In genomic region chr6:107115695-107116327, GRCh38 we compare ENCODE assay signal across 8 cellular contexts. TPM values are rescaled to one million over a fixed set of nuclear protein-coding genes. Genes with fewer than 3 reads are reported as not detected.
DNase-seq lines count a peak whose midpoint lies in the region; ATAC-seq and TF ChIP-seq lines count a peak whose summit lies in the region.

No MANE protein-coding gene starts in this region.

- no peak for TF ChIP-seq CTCF in CD4-positive, alpha-beta T cell (IDR thresholded peaks at IDR 0.05)
- TF ChIP-seq CTCF in VCaP (conservative IDR thresholded peaks at IDR 0.05): no peak

- POLR2A ChIA-PET in CD4-positive, alpha-beta T cell (lab: Charles Lee): interaction anchor here (0.6 to 1.4 kb wide), 4 partner anchors 87 to 1146 kb away, joined by 3 to 5 read pairs (median 4); partner anchors contain the start of gene PDSS2

- H3K9me3 ChIP-seq in CD4-positive, alpha-beta T cell (ENCODE audit: control insufficient read depth, low read length): no peaks in the 10 kb centered on the region
- H3K9me3 ChIP-seq in effector memory CD4-positive, alpha-beta T cell (ENCODE audit: control insufficient read depth, low read length): no peaks in the 10 kb centered on the region

- CTCF ChIA-PET in CD4-positive, alpha-beta T cell (lab: Charles Lee): interaction anchor here (1.1 to 1.3 kb wide), 2 partner anchors 88 to 89 kb away, joined by 3 read pairs; partner anchors contain the start of gene MTRES1

- DNase-seq in CD4-positive, alpha-beta T cell: peak in 3 of 10 experiments; percentile 6 to 34 (median 9)
- DNase-seq in NCI-H128 (lab: John Stamatoyannopoulos, UW; ENCODE audit: unreplicated experiment) (peak; percentile 41), memory B cell (ENCODE audit: low spot score in 2 of 2) (peak in 1 of 2 donors; percentile 20), MV-4-11 (lab: John Stamatoyannopoulos, UW) (no peak)
- DNase-seq in effector memory CD4-positive, alpha-beta T cell: no peak

- H3K27me3 ChIP-seq in CD4-positive, alpha-beta T cell (ENCODE audit: control insufficient read depth, insufficient read depth, low read length): peaks cover 4% of the 10 kb centered on the region
- no peaks in the 10 kb centered on the region for H3K27me3 ChIP-seq in effector memory CD4-positive, alpha-beta T cell (replicated peaks; ENCODE audit: control insufficient read depth, insufficient read depth, low read length, poor library complexity, severe bottlenecking)

- peak overlapping the region; percentile 69 for H3K4me3 ChIP-seq in effector memory CD4-positive, alpha-beta T cell (ENCODE audit: insufficient read depth, low read depth, low read length, poor library complexity, severe bottlenecking)

- peaks cover 18% of the 10 kb centered on the region for H3K4me1 Mint-ChIP-seq in CD4-positive, alpha-beta T cell (ENCODE audit: low read depth)
- peaks cover 3% of the 10 kb centered on the region for H3K4me1 Mint-ChIP-seq in memory B cell
- peaks cover 20% of the 10 kb centered on the region for H3K4me1 Mint-ChIP-seq in stimulated activated memory B cell treated with anti-CD40 and anti-IgM and Interleukin-4, amounts not matched to agents 10 μg/mL and 1 μg/mL and 100 μg/mL, for 72 hours

- peaks cover 6% of the 10 kb centered on the region for H3K4me1 ChIP-seq in effector memory CD4-positive, alpha-beta T cell (ENCODE audit: control insufficient read depth, insufficient read depth, low read length, poor library complexity, severe bottlenecking)

- peak overlapping the region; percentile 89 for H3K4me3 Mint-ChIP-seq in CD4-positive, alpha-beta T cell
- H3K4me3 Mint-ChIP-seq in memory B cell: peak overlapping the region; percentile 86
- peak overlapping the region; percentile 74 for H3K4me3 Mint-ChIP-seq in stimulated activated memory B cell treated with anti-CD40 and anti-IgM and Interleukin-4, amounts not matched to agents 10 μg/mL and 1 μg/mL and 100 μg/mL, for 72 hours

- no peaks in the 10 kb centered on the region for H3K36me3 ChIP-seq in effector memory CD4-positive, alpha-beta T cell (ENCODE audit: control insufficient read depth, insufficient read depth, low read length)

- peak; percentile 23 for ATAC-seq in CD4-positive, alpha-beta T cell (ENCODE audit: poor library complexity)
- ATAC-seq in GM21360 (IDR thresholded peaks at IDR 0.05; ENCODE audit: unreplicated experiment) (peak; percentile 32), memory B cell (ENCODE audit: low read depth) (peak; percentile 28)
- peak; percentile 13 for ATAC-seq in stimulated activated memory B cell treated with anti-CD40 and anti-IgM and Interleukin-4, amounts not matched to agents 10 μg/mL and 1 μg/mL and 100 μg/mL, for 72 hours

- H3K27ac Mint-ChIP-seq in CD4-positive, alpha-beta T cell: no peak overlapping the region
- H3K27ac Mint-ChIP-seq in memory B cell: peak overlapping the region; percentile 74
- peak overlapping the region; percentile 64 for H3K27ac Mint-ChIP-seq in stimulated activated memory B cell treated with anti-CD40 and anti-IgM and Interleukin-4, amounts not matched to agents 10 μg/mL and 1 μg/mL and 100 μg/mL, for 72 hours

- H3K27ac ChIP-seq in CD4-positive, alpha-beta T cell (ENCODE audit: low read depth, low read length): no peak overlapping the region
- H3K27ac ChIP-seq in VCaP: peak overlapping the region; percentile 94
- no peak overlapping the region for H3K27ac ChIP-seq in effector memory CD4-positive, alpha-beta T cell (ENCODE audit: insufficient read depth, low read length, poor library complexity, severe bottlenecking)

- no peaks in the 10 kb centered on the region for H3K27me3 Mint-ChIP-seq in CD4-positive, alpha-beta T cell
- no peaks in the 10 kb centered on the region for H3K27me3 Mint-ChIP-seq in memory B cell
- peaks cover 6% of the 10 kb centered on the region for H3K27me3 Mint-ChIP-seq in stimulated activated memory B cell treated with anti-CD40 and anti-IgM and Interleukin-4, amounts not matched to agents 10 μg/mL and 1 μg/mL and 100 μg/mL, for 72 hours

- intact Hi-C loops in CD4-positive, alpha-beta T cell (cut with DNase I, micrococcal nuclease): loop anchor here (10.0 kb wide), 4 partner anchors 91 to 1979 kb away; partner anchors contain the start of genes CEP57L1 (in 1 of the 2), MTRES1 (in 1 of the 2), PDSS2 (in 1 of the 2) and SEC63 (in 1 of the 2)

- no peaks in the 10 kb centered on the region for H3K9me3 Mint-ChIP-seq in CD4-positive, alpha-beta T cell
- no peaks in the 10 kb centered on the region for H3K9me3 Mint-ChIP-seq in memory B cell
- no peaks in the 10 kb centered on the region for H3K9me3 Mint-ChIP-seq in stimulated activated memory B cell treated with anti-CD40 and anti-IgM and Interleukin-4, amounts not matched to agents 10 μg/mL and 1 μg/mL and 100 μg/mL, for 72 hours

- no peaks in the 10 kb centered on the region for H3K36me3 Mint-ChIP-seq in CD4-positive, alpha-beta T cell (ENCODE audit: low read depth)
- no peaks in the 10 kb centered on the region for H3K36me3 Mint-ChIP-seq in memory B cell
- H3K36me3 Mint-ChIP-seq in stimulated activated memory B cell treated with anti-CD40 and anti-IgM and Interleukin-4, amounts not matched to agents 10 μg/mL and 1 μg/mL and 100 μg/mL, for 72 hours: no peaks in the 10 kb centered on the region

RNA-seq across cellular contexts. Expression of gene BEND3, which starts 0.5 kb away (rescaled TPM):
- under 1 TPM; 0.82 to 0.92 TPM for total RNA-seq in CD4-positive, alpha-beta T cell
